Comparison of ENCODE assay signal across 8 cellular contexts in the genomic region with DNA sequence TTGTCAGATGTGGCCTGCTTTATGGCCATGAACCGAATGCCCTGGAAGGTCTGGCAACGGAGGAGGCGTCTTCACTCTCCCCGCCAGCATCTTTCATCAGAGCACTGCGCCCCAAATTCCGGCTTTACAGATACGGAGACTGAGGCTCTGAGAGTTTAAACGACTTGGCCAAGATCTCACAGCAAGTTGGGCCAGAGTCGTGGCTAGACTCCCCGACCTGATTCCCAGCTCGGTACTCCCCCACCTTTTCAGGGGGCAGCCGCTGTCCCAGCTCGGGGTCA. TPM values are rescaled to one million over a fixed set of nuclear protein-coding genes. Genes with fewer than 3 reads are reported as not detected.
A peak's percentile ranks its signal among the peaks of the same experiment; 100 is the strongest.
DNase-seq lines count a peak whose midpoint lies in the region; ATAC-seq, FAIRE-seq and TF ChIP-seq lines count a peak whose summit lies in the region.

No MANE protein-coding gene starts in this region.

- TF ChIP-seq POLR2A in HepG2 (IDR thresholded peaks at IDR 0.05; ENCODE audit: insufficient read depth in 1 of 2, low read depth in 2 of 2, low read length in 2 of 2), result no peak

- peak overlapping the region; percentile 48 for H3K4me3 Mint-ChIP-seq in T-helper 1 cell treated with Interleukin-12 subunit alpha and Interleukin-12 subunit beta and Interleukin-4 antibody, amounts not matched to agents 30 μg/mL and 1 μg/mL, for 36 hours
- H3K4me3 Mint-ChIP-seq in activated naive CD8-positive, alpha-beta T cell treated with anti-CD3 and anti-CD28 coated beads for 36 hours, result peak overlapping the region; percentile 48
- peak overlapping the region; percentile 75 to 83 for H3K4me3 Mint-ChIP-seq in stimulated activated naive CD8-positive, alpha-beta T cell treated with anti-CD3 and anti-CD28 coated beads, Interleukin-15, amount 100 ng/mL, for 72 hours

- ATAC-seq in HepG2, result no peak
- ATAC-seq in stimulated activated naive CD8-positive, alpha-beta T cell treated with anti-CD3 and anti-CD28 coated beads, Interleukin-15, amount 100 ng/mL, for 72 hours, result no peak

- no peak overlapping the region for H3K27ac Mint-ChIP-seq in T-helper 1 cell treated with Interleukin-12 subunit alpha and Interleukin-12 subunit beta and Interleukin-4 antibody, amounts not matched to agents 30 μg/mL and 1 μg/mL, for 36 hours
- no peak overlapping the region for H3K27ac Mint-ChIP-seq in activated naive CD8-positive, alpha-beta T cell treated with anti-CD3 and anti-CD28 coated beads for 36 hours
- no peak overlapping the region for H3K27ac Mint-ChIP-seq in stimulated activated naive CD8-positive, alpha-beta T cell treated with anti-CD3 and anti-CD28 coated beads, Interleukin-15, amount 100 ng/mL, for 72 hours

- POLR2A ChIA-PET in HepG2 (lab: Yijun Ruan, JAX), result interaction anchor here (1.0 kb wide), 1 partner anchor 19 kb away, joined by 5 read pairs; no protein-coding TSS in a partner anchor

- no TSS peak for BruUV-seq in HepG2 (replicated peaks; lab: Mats Ljungman, UMichigan)

- H3K9me3 ChIP-seq in HepG2 (ENCODE audit: low read length), result no peaks in the 10 kb centered on the region

- H3K9me3 Mint-ChIP-seq in T-helper 1 cell treated with Interleukin-12 subunit alpha and Interleukin-12 subunit beta and Interleukin-4 antibody, amounts not matched to agents 30 μg/mL and 1 μg/mL, for 36 hours, result no peaks in the 10 kb centered on the region
- no peaks in the 10 kb centered on the region for H3K9me3 Mint-ChIP-seq in activated naive CD8-positive, alpha-beta T cell treated with anti-CD3 and anti-CD28 coated beads for 36 hours
- no peaks in the 10 kb centered on the region for H3K9me3 Mint-ChIP-seq in stimulated activated naive CD8-positive, alpha-beta T cell treated with anti-CD3 and anti-CD28 coated beads, Interleukin-15, amount 100 ng/mL, for 72 hours

- FAIRE-seq in HepG2 (lab: Jason Lieb, UNC), result no peak

- no peak overlapping the region for H2AFZ ChIP-seq in HepG2 (ENCODE audit: low read length)

- H3K79me2 ChIP-seq in HepG2 (ENCODE audit: insufficient read depth, low read length), result no peaks in the 10 kb centered on the region

- no peaks in the 10 kb centered on the region for H3K36me3 ChIP-seq in HepG2 (replicated peaks in 1 of 2; ENCODE audit: control insufficient read depth in 1 of 2, insufficient read depth in 2 of 2, low read length in 2 of 2)

- peak overlapping the region; percentile 44 to 70 (median 55); a peak in 5 of 6 replicates for H3K4me3 ChIP-seq in HepG2 (replicated peaks in 1 of 3; ENCODE audit: insufficient read depth in 1 of 3, low read depth in 2 of 3, low read length in 3 of 3)

- H3K36me3 Mint-ChIP-seq in T-helper 1 cell treated with Interleukin-12 subunit alpha and Interleukin-12 subunit beta and Interleukin-4 antibody, amounts not matched to agents 30 μg/mL and 1 μg/mL, for 36 hours (ENCODE audit: low read depth), result no peaks in the 10 kb centered on the region
- H3K36me3 Mint-ChIP-seq in activated naive CD8-positive, alpha-beta T cell treated with anti-CD3 and anti-CD28 coated beads for 36 hours, result no peaks in the 10 kb centered on the region

- TF ChIP-seq EP300 in HepG2 (IDR thresholded peaks at IDR 0.05; ENCODE audit: low read depth in 2 of 2, low read length in 2 of 2) (no peak), HepG2 (CRISPR knock-in tag; IDR thresholded peaks at IDR 0.05; ENCODE audit: borderline replicate concordance) (no peak)

- no peak for TF ChIP-seq RAD21 in HepG2 (CRISPR knock-in tag; IDR thresholded peaks at IDR 0.05)

- peaks cover 25% of the 10 kb centered on the region for H3K4me1 ChIP-seq in HepG2 (ENCODE audit: insufficient read depth, low read length)

- H3K4me1 Mint-ChIP-seq in T-helper 1 cell treated with Interleukin-12 subunit alpha and Interleukin-12 subunit beta and Interleukin-4 antibody, amounts not matched to agents 30 μg/mL and 1 μg/mL, for 36 hours (ENCODE audit: low read depth), result peaks cover 13% of the 10 kb centered on the region
- peaks cover 10% of the 10 kb centered on the region for H3K4me1 Mint-ChIP-seq in activated naive CD8-positive, alpha-beta T cell treated with anti-CD3 and anti-CD28 coated beads for 36 hours
- H3K4me1 Mint-ChIP-seq in stimulated activated naive CD8-positive, alpha-beta T cell treated with anti-CD3 and anti-CD28 coated beads, Interleukin-15, amount 100 ng/mL, for 72 hours, result peaks cover 39% of the 10 kb centered on the region

- H3K9ac ChIP-seq in HepG2 (ENCODE audit: insufficient read depth, low read depth, low read length), result no peak overlapping the region

- CTCF ChIA-PET in HepG2 (lab: Yijun Ruan, JAX; ENCODE audit: low intra/inter-chr PET ratio, low total read pairs), result interaction anchor here (1.1 to 3.3 kb wide), 3 partner anchors 51 to 61 kb away, joined by 4 to 23 read pairs (median 5); no protein-coding TSS in a partner anchor

- 27% methylated on average over 13 of the region's 13 CpGs for WGBS in HepG2 (ENCODE audit: low lambda C conversion rate)

- peaks cover 22 to 83% of the 10 kb centered on the region in 2 experiments for H3K27me3 ChIP-seq in HepG2 (ENCODE audit: control insufficient read depth in 1 of 2, insufficient read depth in 2 of 2, low read length in 2 of 2)

- peaks cover 87% of the 10 kb centered on the region for H3K27me3 Mint-ChIP-seq in T-helper 1 cell treated with Interleukin-12 subunit alpha and Interleukin-12 subunit beta and Interleukin-4 antibody, amounts not matched to agents 30 μg/mL and 1 μg/mL, for 36 hours (ENCODE audit: low read depth)
- H3K27me3 Mint-ChIP-seq in activated naive CD8-positive, alpha-beta T cell treated with anti-CD3 and anti-CD28 coated beads for 36 hours, result peaks cover 70% of the 10 kb centered on the region
- H3K27me3 Mint-ChIP-seq in stimulated activated naive CD8-positive, alpha-beta T cell treated with anti-CD3 and anti-CD28 coated beads, Interleukin-15, amount 100 ng/mL, for 72 hours, result peaks cover 90% of the 10 kb centered on the region

- H3K27ac ChIP-seq in HepG2 (ENCODE audit: extremely low read length, insufficient read depth, low read length), result no peak overlapping the region

- intact Hi-C loops in HepG2 (cut with micrococcal nuclease; ENCODE audit: unreplicated experiment), result loop anchor here (1.0 to 10.0 kb wide), 4 partner anchors 52 to 1510 kb away; no protein-coding TSS in a partner anchor

- peak overlapping the region; percentile 74 for H3K4me2 ChIP-seq in HepG2 (ENCODE audit: low read depth, low read length)

- no peaks in the 10 kb centered on the region; the same call in 1 of the 2 replicates for H4K20me1 ChIP-seq in HepG2 (ENCODE audit: insufficient read depth, low read length)

- no peak for TF ChIP-seq CTCF in HepG2 (CRISPR knock-in tag; IDR thresholded peaks at IDR 0.05)

- in situ Hi-C loops in HepG2 (cut with HindIII; ENCODE audit: extremely low pct_ligation_motif_present, low pct_unique_long_range_greater_than_20kb), result loop anchor here (5.0 kb wide), 2 partner anchors 55 to 60 kb away; no protein-coding TSS in a partner anchor

- no peak for DNase-seq in T-helper 1 cell
- no peak for DNase-seq in activated naive CD8-positive, alpha-beta T cell treated with anti-CD3 and anti-CD28 coated beads for 36 hours
- DNase-seq in HepG2 (ENCODE audit: low spot score), result no peak
- peak; percentile 12 to 16 for DNase-seq in stimulated activated naive CD8-positive, alpha-beta T cell treated with anti-CD3 and anti-CD28 coated beads, Interleukin-15, amount 100 ng/mL, for 72 hours
- no peak for DNase-seq in UCSD-AML1 (lab: John Stamatoyannopoulos, UW; ENCODE audit: unreplicated experiment)
- no peak for DNase-seq in NCI-H2081 (lab: John Stamatoyannopoulos, UW)
- no peak for DNase-seq in NCI-H1092 treated with DMSO at 0.1 percent for 48 hours (lab: John Stamatoyannopoulos, UW)

TF ChIP-seq in HepG2, 621 proteins besides CTCF, POLR2A, EP300 and RAD21 (continues in another document):
- TF ChIP-seq NR2C2 (CRISPR knock-in tag; IDR thresholded peaks at IDR 0.05; ENCODE audit: borderline replicate concordance) (no peak), RBFOX2 (IDR thresholded peaks at IDR 0.05; ENCODE audit: low read depth, low read length) (no peak), ZNF782 (CRISPR knock-in tag; IDR thresholded peaks at IDR 0.05; ENCODE audit: borderline replicate concordance) (0 out of 2 replicates have a peak, but pooled peaks have one; percentile 2), ZNF639 (CRISPR knock-in tag; conservative IDR thresholded peaks at IDR 0.05) (no peak)

RNA-seq across cellular contexts. Expression of gene NGFR, which starts 1.7 kb away (rescaled TPM):
- under 1 TPM in 1 of 2 experiments, not detected in 1; 0.16 TPM for total RNA-seq in activated naive CD8-positive, alpha-beta T cell treated with anti-CD3 and anti-CD28 coated beads for 36 hours
- 0.41 and 1.1 TPM in 2 replicates for total RNA-seq in HepG2 (2016; rRNA removed; fragmentation: Illumina TruSeq; extraction: Trizol)
- 0.10 TPM in 1 of 2 replicates, not detected in the other for total RNA-seq in HepG2 (2016; cell fraction: cytosol; rRNA removed; fragmentation: Illumina TruSeq; extraction: Trizol; ENCODE audit: low read depth)
- 0.30 and 1.4 TPM in 2 replicates for total RNA-seq in HepG2 (2016; cell fraction: insoluble cytoplasmic fraction; rRNA removed; fragmentation: Illumina TruSeq; extraction: Trizol)
- 0.21 and 0.40 TPM in 2 replicates for total RNA-seq in HepG2 (2016; cell fraction: membrane; rRNA removed; fragmentation: Illumina TruSeq; extraction: Trizol)
- total RNA-seq in HepG2 (2016; cell fraction: nucleus; rRNA removed; fragmentation: Illumina TruSeq; extraction: Trizol), result 1.3 and 1.6 TPM in 2 replicates
- 1.8 and 2.7 TPM in 2 replicates for polyA plus RNA-seq in HepG2 (2011; rRNA removed)
- polyA plus RNA-seq in HepG2 (2011; cell fraction: cytosol; rRNA removed), result 1.9 and 2.8 TPM in 2 replicates
- polyA plus RNA-seq in HepG2 (2011; cell fraction: nucleus; rRNA removed), result 1.5 and 2.5 TPM in 2 replicates
- 0.27 and 1.0 TPM in 2 replicates for polyA plus RNA-seq in HepG2 (2012)
- 0.11 and 0.15 TPM in 2 replicates for polyA plus RNA-seq in HepG2 (2016; cell fraction: cytosol; fragmentation: Illumina TruSeq; extraction: Trizol; ENCODE audit: low read depth)
- polyA plus RNA-seq in HepG2 (2016; cell fraction: insoluble cytoplasmic fraction; fragmentation: Illumina TruSeq; extraction: Trizol; ENCODE audit: low read depth), result 0.46 and 0.72 TPM in 2 replicates
- polyA plus RNA-seq in HepG2 (2016; cell fraction: membrane; fragmentation: Illumina TruSeq; extraction: Trizol; ENCODE audit: low read depth), result 0.15 and 0.29 TPM in 2 replicates
- polyA plus RNA-seq in HepG2 (2016; cell fraction: nucleus; fragmentation: Illumina TruSeq; extraction: Trizol; ENCODE audit: insufficient read depth, low read depth), result 4.1 and 4.2 TPM in 2 replicates
- 0.07 and 4.0 TPM in 2 replicates for polyA minus RNA-seq in HepG2 (2011; rRNA and poly(A)+ RNA removed; ENCODE audit: low replicate concordance)
- 1.2 and 1.3 TPM in 2 replicates for polyA minus RNA-seq in HepG2 (2011; cell fraction: cytosol; rRNA and poly(A)+ RNA removed)
- 0.39 and 0.62 TPM in 2 replicates for polyA minus RNA-seq in HepG2 (2011; cell fraction: nucleus; rRNA and poly(A)+ RNA removed)

Comparison
In these comparisons a context has a peak if more than half of its experiments do, and no peak if none do; other contexts are left out.
1. DNase-seq: peak in stimulated activated naive CD8-positive, alpha-beta T cell treated with anti-CD3 and anti-CD28 coated beads, Interleukin-15, amount 100 ng/mL, for 72 hours (2 of 2); none in T-helper 1 cell (0 of 5), activated naive CD8-positive, alpha-beta T cell treated with anti-CD3 and anti-CD28 coated beads for 36 hours (single experiment), HepG2 (single experiment), UCSD-AML1 (single experiment), NCI-H2081 (0 of 2) and NCI-H1092 treated with DMSO at 0.1 percent for 48 hours (single experiment).
2. Peak in every context shown above with its lines, with median percentiles within 50 percentile points of each other: H3K4me3 Mint-ChIP-seq.